ENCODE assay signal across 2 cellular contexts in the genomic region with DNA sequence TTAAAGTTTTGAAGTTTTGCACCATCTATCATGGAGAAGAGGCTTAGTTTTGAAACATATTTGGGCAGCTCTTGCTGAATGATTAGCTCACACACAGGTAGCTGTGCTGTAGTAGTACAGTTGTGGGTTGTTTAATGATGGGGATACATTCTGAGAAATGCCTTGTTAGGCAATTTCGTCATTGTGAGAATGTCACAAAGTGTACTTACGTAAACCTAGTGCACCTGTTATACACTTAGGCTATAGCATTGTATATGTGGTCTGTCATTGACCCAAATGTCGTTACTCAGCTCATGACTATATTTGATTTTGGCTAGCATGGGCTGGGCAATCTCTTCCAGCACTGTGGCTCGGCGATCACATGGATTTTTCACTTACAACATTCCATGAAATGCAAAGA.
TF ChIP-seq lines count a peak whose summit lies in the region.

No MANE protein-coding gene starts in this region.

TF ChIP-seq in A549, 52 proteins besides CTCF, POLR2A, EP300 and RAD21:
- no peak for TF ChIP-seq PHF8 (IDR thresholded peaks at IDR 0.05; ENCODE audit: borderline replicate concordance, low read depth)
- peak; percentile 21 for TF ChIP-seq MAFK (IDR thresholded peaks at IDR 0.05; ENCODE audit: partially characterized antibody)
- TF ChIP-seq MAZ (IDR thresholded peaks at IDR 0.05; ENCODE audit: borderline replicate concordance, low read depth, low read length) = no peak
- TF ChIP-seq CBX8 (IDR thresholded peaks at IDR 0.05) = no peak

TF ChIP-seq in IMR-90, 13 proteins besides CTCF, POLR2A, EP300 and RAD21:
- TF ChIP-seq MAFK (IDR thresholded peaks at IDR 0.05; ENCODE audit: low read depth, low read length) = no peak
- TF ChIP-seq MAZ (IDR thresholded peaks at IDR 0.05; ENCODE audit: borderline replicate concordance, low read depth, low read length) = no peak
- TF ChIP-seq MXI1 (IDR thresholded peaks at IDR 0.05; ENCODE audit: borderline replicate concordance, low read depth, low read length) = no peak
- no peak for TF ChIP-seq FOS (IDR thresholded peaks at IDR 0.05; ENCODE audit: low read depth, low read length)
- TF ChIP-seq CEBPB (IDR thresholded peaks at IDR 0.05; ENCODE audit: low read depth, low read length) = no peak
- TF ChIP-seq BHLHE40 (IDR thresholded peaks at IDR 0.05; ENCODE audit: low read depth, low read length) = no peak
- TF ChIP-seq, protein P1, sequence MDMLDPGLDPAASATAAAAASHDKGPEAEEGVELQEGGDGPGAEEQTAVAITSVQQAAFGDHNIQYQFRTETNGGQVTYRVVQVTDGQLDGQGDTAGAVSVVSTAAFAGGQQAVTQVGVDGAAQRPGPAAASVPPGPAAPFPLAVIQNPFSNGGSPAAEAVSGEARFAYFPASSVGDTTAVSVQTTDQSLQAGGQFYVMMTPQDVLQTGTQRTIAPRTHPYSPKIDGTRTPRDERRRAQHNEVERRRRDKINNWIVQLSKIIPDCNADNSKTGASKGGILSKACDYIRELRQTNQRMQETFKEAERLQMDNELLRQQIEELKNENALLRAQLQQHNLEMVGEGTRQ (IDR thresholded peaks at IDR 0.05; ENCODE audit: low read depth, low read length) = no peak
- no peak for TF ChIP-seq SMC3 (IDR thresholded peaks at IDR 0.05; ENCODE audit: low read depth, low read length)
- TF ChIP-seq RFX5 (IDR thresholded peaks at IDR 0.05; ENCODE audit: low read depth, low read length) = no peak
- TF ChIP-seq NFE2L2 (IDR thresholded peaks at IDR 0.05; ENCODE audit: low read depth, low read length) = no peak
- TF ChIP-seq, protein P2, sequence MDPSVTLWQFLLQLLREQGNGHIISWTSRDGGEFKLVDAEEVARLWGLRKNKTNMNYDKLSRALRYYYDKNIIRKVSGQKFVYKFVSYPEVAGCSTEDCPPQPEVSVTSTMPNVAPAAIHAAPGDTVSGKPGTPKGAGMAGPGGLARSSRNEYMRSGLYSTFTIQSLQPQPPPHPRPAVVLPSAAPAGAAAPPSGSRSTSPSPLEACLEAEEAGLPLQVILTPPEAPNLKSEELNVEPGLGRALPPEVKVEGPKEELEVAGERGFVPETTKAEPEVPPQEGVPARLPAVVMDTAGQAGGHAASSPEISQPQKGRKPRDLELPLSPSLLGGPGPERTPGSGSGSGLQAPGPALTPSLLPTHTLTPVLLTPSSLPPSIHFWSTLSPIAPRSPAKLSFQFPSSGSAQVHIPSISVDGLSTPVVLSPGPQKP (IDR thresholded peaks at IDR 0.05; ENCODE audit: borderline replicate concordance, low read depth, low read length) = no peak
- TF ChIP-seq CHD1 (IDR thresholded peaks at IDR 0.05; ENCODE audit: low read depth, low read length) = no peak
- TF ChIP-seq RCOR1 (IDR thresholded peaks at IDR 0.05; ENCODE audit: insufficient replicate concordance, low read length) = no peak
